ENCODE assay signal across 9 cellular contexts in the genomic region with DNA sequence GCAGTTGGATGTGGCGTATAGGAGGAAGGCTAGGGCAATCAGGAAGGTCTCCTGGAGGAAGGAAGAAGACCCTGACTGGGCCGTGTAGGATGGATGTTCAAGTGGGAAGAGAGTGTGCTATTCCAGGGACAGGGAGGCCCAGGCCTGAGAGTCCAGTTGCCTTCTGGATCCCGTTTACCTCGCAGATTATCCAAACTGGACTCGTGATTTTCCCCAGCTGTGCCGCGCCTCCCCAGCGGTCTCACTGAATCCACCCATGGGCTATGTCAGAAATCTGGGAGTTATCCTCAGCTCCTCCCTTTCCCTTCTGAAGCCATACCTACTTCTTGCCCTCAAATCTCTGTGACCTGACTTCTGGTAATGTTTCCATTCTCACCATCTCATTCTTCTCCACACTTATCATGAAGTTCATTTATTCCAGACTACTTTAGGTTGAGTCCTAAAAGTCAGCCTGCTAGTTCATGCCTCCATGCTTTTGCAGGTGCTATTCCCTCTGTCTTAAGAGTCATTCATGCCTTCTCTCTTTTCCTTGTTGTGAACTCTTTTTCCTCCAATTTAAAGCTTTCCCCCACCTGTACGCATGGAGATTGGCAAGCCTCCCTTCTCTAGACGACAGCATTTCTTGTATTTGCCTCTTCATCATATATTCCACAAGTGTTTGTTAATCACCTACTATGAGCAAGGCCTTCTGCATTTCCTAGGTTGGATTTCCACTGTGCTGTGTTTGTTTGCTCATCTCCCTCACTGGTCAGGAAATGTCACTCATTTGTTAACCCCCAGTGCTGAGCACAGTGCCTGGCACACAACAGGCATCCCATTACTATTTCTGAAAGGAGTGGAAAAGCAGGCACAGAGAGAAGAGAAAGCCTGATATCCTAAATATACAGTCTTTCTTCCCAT. TPM values are rescaled to one million over a fixed set of nuclear protein-coding genes. Genes with fewer than 3 reads are reported as not detected.
DNase-seq lines count a peak whose midpoint lies in the region; TF ChIP-seq lines count a peak whose summit lies in the region.
"Had no signal": no experiment of that assay in that cellular context is flagged by ENCODE, and none has a peak within 500 bp of the region (broad histone marks: within the 10 kb centered on the region; RNA-seq: fewer than 3 reads in every experiment).

No MANE protein-coding gene starts in this region.

- H3K27ac ChIP-seq in endodermal cell (ENCODE audit: low read depth, low read length), result no peak overlapping the region
- peak overlapping the region; percentile 98 for H3K27ac ChIP-seq in muscle layer of duodenum (ENCODE audit: low read length)

- H3K4me1 ChIP-seq in endodermal cell (ENCODE audit: control insufficient read depth, insufficient read depth, low read length) (peaks cover 5% of the 10 kb centered on the region), muscle layer of duodenum (ENCODE audit: control insufficient read depth in 1 of 2, insufficient read depth in 2 of 2, low read length in 2 of 2) (peaks cover 19 to 30% of the 10 kb centered on the region in 2 donors)

- no peak overlapping the region for H3K27ac Mint-ChIP-seq in endodermal cell
- H3K27ac Mint-ChIP-seq: nephron had no signal

- no peak for TF ChIP-seq CTCF in AG10803 (conservative IDR thresholded peaks at IDR 0.05; ENCODE audit: low read length)
- TF ChIP-seq CTCF in endodermal cell (conservative IDR thresholded peaks at IDR 0.05), result no peak

- no peak overlapping the region for H3K4me3 Mint-ChIP-seq in endodermal cell
- H3K4me3 Mint-ChIP-seq: nephron had no signal

- H3K4me3 ChIP-seq in AG10803 (ENCODE audit: low read length) (peak overlapping the region; percentile 94), endodermal cell (ENCODE audit: low read length) (peak overlapping the region; percentile 89), muscle layer of duodenum (ENCODE audit: low read depth in 1 of 2, low read length in 2 of 2) (peak overlapping the region; percentile 64 to 78)

- WGBS in endodermal cell (ENCODE audit: insufficient coverage in 1 of 2, insufficient read length in 1 of 2), 2 experiments, result 61 to 67% methylated on average over 10 of the region's 10 CpGs

- peaks cover 3% of the 10 kb centered on the region for H3K27me3 Mint-ChIP-seq in endodermal cell (ENCODE audit: insufficient read depth)

- DNase-seq in AG10803 (ENCODE audit: low read depth), result peak; percentile 51
- peak; percentile 6 for DNase-seq in LoVo (ENCODE audit: low spot score)
- peak; percentile 15 for DNase-seq in endodermal cell
- DNase-seq in DMS53 treated with DMSO at 0.1 percent for 48 hours (lab: John Stamatoyannopoulos, UW; ENCODE audit: unreplicated experiment), result no peak
- no peak for DNase-seq in erythroblast (lab: John Stamatoyannopoulos, UW)
- no peak for DNase-seq in NCI-H2171 treated with DMSO at 0.1 percent for 48 hours (lab: John Stamatoyannopoulos, UW)
- no peak for DNase-seq in stimulated activated CD4-positive, alpha-beta T cell treated with anti-CD3 and anti-CD28 coated beads, Interleukin-1b, Interleukin-23, amount 100 ng/mL, for 48 hours

- H3K9me3 ChIP-seq in endodermal cell (ENCODE audit: control insufficient read depth, low read length) (no peaks in the 10 kb centered on the region), muscle layer of duodenum (ENCODE audit: control insufficient read depth in 1 of 2, low read length in 2 of 2) (no peaks in the 10 kb centered on the region)

- H3K36me3 ChIP-seq in endodermal cell (ENCODE audit: control insufficient read depth, insufficient read depth, low read length) (peaks cover 5% of the 10 kb centered on the region), muscle layer of duodenum (ENCODE audit: control insufficient read depth in 1 of 2, insufficient read depth in 2 of 2, low read length in 2 of 2) (peaks cover 0 to 8% of the 10 kb centered on the region in 2 donors)

- no peaks in the 10 kb centered on the region for H3K9me3 Mint-ChIP-seq in endodermal cell
- H3K9me3 Mint-ChIP-seq: nephron had no signal

- H3K27me3 ChIP-seq in endodermal cell (ENCODE audit: control insufficient read depth, insufficient read depth, low read length, poor library complexity, severe bottlenecking) (no peaks in the 10 kb centered on the region), muscle layer of duodenum (ENCODE audit: low read depth, low read length) (no peaks in the 10 kb centered on the region)

- H3K36me3 Mint-ChIP-seq in endodermal cell (ENCODE audit: low read depth), result peaks cover 5% of the 10 kb centered on the region

- peak overlapping the region; percentile 98 for H3K9ac ChIP-seq in endodermal cell (ENCODE audit: extremely low read depth, low read length, poor library complexity, severe bottlenecking)

- no peak for TF ChIP-seq POLR2A in erythroblast (IDR thresholded peaks at IDR 0.05; ENCODE audit: low read length)

- peaks cover 7% of the 10 kb centered on the region for H3K4me1 Mint-ChIP-seq in endodermal cell

RNA-seq across cellular contexts. Expression of a gene that starts 2.7 kb away (rescaled TPM):
- total RNA-seq in endodermal cell, result 1 to 10 TPM; 1.5 to 5.1 TPM
- polyA plus RNA-seq in endodermal cell (2013, experiment 1 of 2), result 2.6 TPM
- 3.0 TPM for polyA plus RNA-seq in endodermal cell (2013, experiment 2 of 2)

Comparison
In these comparisons a context has a peak if more than half of its experiments do, and no peak if none do; other contexts are left out.
1. DNase-seq: peak in AG10803 (single experiment), LoVo (single experiment) and endodermal cell (single experiment); none in DMS53 treated with DMSO at 0.1 percent for 48 hours (single experiment), erythroblast (0 of 2), NCI-H2171 treated with DMSO at 0.1 percent for 48 hours (single experiment) and stimulated activated CD4-positive, alpha-beta T cell treated with anti-CD3 and anti-CD28 coated beads, Interleukin-1b, Interleukin-23, amount 100 ng/mL, for 48 hours (single experiment).
2. Peak in every context shown above with its lines, with median percentiles within 50 percentile points of each other: H3K4me3 ChIP-seq.